ENCODE assay signal across 8 cellular contexts in genomic region chr11:119641991-119642745, GRCh38.
DNase-seq lines count a peak whose midpoint lies in the region; ATAC-seq and TF ChIP-seq lines count a peak whose summit lies in the region.

No MANE protein-coding gene starts in this region.

- H3K4me1 ChIP-seq in foreskin keratinocyte, result no peaks in the 10 kb centered on the region

- TF ChIP-seq CTCF in foreskin keratinocyte (conservative IDR thresholded peaks at IDR 0.05), result peak; percentile 80

- DNase-seq in D341Med (ENCODE audit: low spot score), result peak; percentile 67
- DNase-seq in HCEC 1CT, result peak; percentile 18
- peak; percentile 17 for DNase-seq in RPMI7951 (ENCODE audit: low read depth)
- DNase-seq in foreskin keratinocyte, result peak in 1 of 2 donors; percentile 16
- no peak for DNase-seq in NCI-H1694 (lab: John Stamatoyannopoulos, UW)
- DNase-seq in foreskin melanocyte, result no peak
- no peak for DNase-seq in HK-2 (ENCODE audit: unreplicated experiment)
- no peak for DNase-seq in activated CD8-positive, alpha-beta memory T cell treated with anti-CD3 and anti-CD28 coated beads, Interleukin-2, amount 50 U/mL, for 4 hours

- ATAC-seq in foreskin keratinocyte, result peak; percentile 47

- H3K27ac ChIP-seq in foreskin keratinocyte, result no peak overlapping the region

- H3K27me3 ChIP-seq in foreskin keratinocyte, result peaks cover 35% of the 10 kb centered on the region

Comparison
In these comparisons a context has a peak if more than half of its experiments do, and no peak if none do; other contexts are left out.
1. DNase-seq: peak in D341Med (single experiment), HCEC 1CT (single experiment) and RPMI7951 (single experiment); none in NCI-H1694 (single experiment), foreskin melanocyte (single experiment), HK-2 (single experiment) and activated CD8-positive, alpha-beta memory T cell treated with anti-CD3 and anti-CD28 coated beads, Interleukin-2, amount 50 U/mL, for 4 hours (single experiment).